10 cellular contexts compared by ENCODE assay signal in genomic region chr12:6494968-6495367, GRCh38. TPM values are rescaled to one million over a fixed set of nuclear protein-coding genes. Genes with fewer than 3 reads are reported as not detected.
DNase-seq lines count a peak whose midpoint lies in the region; ATAC-seq and TF ChIP-seq lines count a peak whose summit lies in the region.
"Had no signal": no experiment of that assay in that cellular context is flagged by ENCODE, and none has a peak within 500 bp of the region (broad histone marks: within the 10 kb centered on the region; RNA-seq: fewer than 3 reads in every experiment).

No MANE protein-coding gene starts in this region.

- H3K9me3 ChIP-seq in CD4-positive, CD25-positive, alpha-beta regulatory T cell (ENCODE audit: control insufficient read depth in 2 of 2, low read length in 2 of 2) = no peaks in the 10 kb centered on the region
- H3K9me3 ChIP-seq in ascending aorta = no peaks in the 10 kb centered on the region
- no peaks in the 10 kb centered on the region for H3K9me3 ChIP-seq in muscle layer of colon (ENCODE audit: low read length)
- H3K9me3 ChIP-seq: transverse colon had no signal

- H3K36me3 ChIP-seq in CD4-positive, CD25-positive, alpha-beta regulatory T cell (ENCODE audit: control insufficient read depth, insufficient read depth, low read length) = peaks cover 22% of the 10 kb centered on the region
- H3K36me3 ChIP-seq in ascending aorta = peaks cover 22 to 31% of the 10 kb centered on the region in 2 donors
- H3K36me3 ChIP-seq in muscle layer of colon (ENCODE audit: insufficient read depth, low read length) = peaks cover 37% of the 10 kb centered on the region

- peaks cover 30% of the 10 kb centered on the region for H3K4me1 ChIP-seq in CD4-positive, CD25-positive, alpha-beta regulatory T cell (ENCODE audit: control insufficient read depth, insufficient read depth, low read length, poor library complexity, severe bottlenecking)
- H3K4me1 ChIP-seq in ascending aorta (peaks cover 8 to 18% of the 10 kb centered on the region in 2 donors), muscle layer of colon (ENCODE audit: insufficient read depth, low read length) (peaks cover 22% of the 10 kb centered on the region)

- H3K27ac ChIP-seq in CD4-positive, CD25-positive, alpha-beta regulatory T cell (ENCODE audit: insufficient read depth, low read length, poor library complexity, severe bottlenecking) = peak overlapping the region; percentile 92
- H3K27ac ChIP-seq in ascending aorta (no peak overlapping the region), muscle layer of colon (ENCODE audit: low read depth, low read length) (peak overlapping the region; percentile 100)

- no peaks in the 10 kb centered on the region for H3K27me3 ChIP-seq in CD4-positive, CD25-positive, alpha-beta regulatory T cell (ENCODE audit: control insufficient read depth, insufficient read depth, low read length)
- H3K27me3 ChIP-seq in ascending aorta (no peaks in the 10 kb centered on the region), muscle layer of colon (ENCODE audit: control insufficient read depth in 1 of 2, insufficient read depth in 2 of 2, low read length in 2 of 2) (no peaks in the 10 kb centered on the region)
- H3K27me3 ChIP-seq: transverse colon had no signal

- peak overlapping the region; percentile 98 for H3K4me3 ChIP-seq in CD4-positive, CD25-positive, alpha-beta regulatory T cell (ENCODE audit: low read depth, low read length)
- H3K4me3 ChIP-seq in Jurkat, Clone E6-1 (ENCODE audit: low read length) = peak overlapping the region; percentile 91
- H3K4me3 ChIP-seq in ascending aorta (peak overlapping the region; percentile 67 to 77), muscle layer of colon (ENCODE audit: low read depth in 1 of 2, low read length in 2 of 2) (peak overlapping the region in 1 of 2 donors; percentile 100)

- peaks cover 5% of the 10 kb centered on the region for H3K27me3 Mint-ChIP-seq in CD4-positive, CD25-positive, alpha-beta regulatory T cell

- no peak for DNase-seq in CD4-positive, CD25-positive, alpha-beta regulatory T cell
- no peak for DNase-seq in Jurkat, Clone E6-1 (ENCODE audit: low read depth, low spot score)
- DNase-seq in ascending aorta (ENCODE audit: low spot score in 2 of 2) (no peak), putamen (ENCODE audit: low spot score) (no peak)
- DNase-seq in stimulated activated CD4-positive, alpha-beta T cell treated with anti-CD3 and anti-CD28 coated beads, Interleukin-4, amount 100 ng/mL, for 1 hour = no peak
- DNase-seq: midbrain, transverse colon had no signal

- H3K4me1 Mint-ChIP-seq in CD4-positive, CD25-positive, alpha-beta regulatory T cell = peaks cover 8 to 50% (median 29%) of the 10 kb centered on the region in 4 donors

- no peaks in the 10 kb centered on the region for H3K9me3 Mint-ChIP-seq in CD4-positive, CD25-positive, alpha-beta regulatory T cell

- no peak for ATAC-seq in CD4-positive, CD25-positive, alpha-beta regulatory T cell (ENCODE audit: low read depth in 2 of 2)
- ATAC-seq in HG02763 (IDR thresholded peaks at IDR 0.05; ENCODE audit: unreplicated experiment) (no peak), GM19023 (IDR thresholded peaks at IDR 0.05; ENCODE audit: unreplicated experiment) (no peak)

- TF ChIP-seq CTCF in ascending aorta (IDR thresholded peaks at IDR 0.05) = no peak

- peaks cover 4% of the 10 kb centered on the region for H3K36me3 Mint-ChIP-seq in CD4-positive, CD25-positive, alpha-beta regulatory T cell

- H3K27ac Mint-ChIP-seq in CD4-positive, CD25-positive, alpha-beta regulatory T cell = peak overlapping the region; percentile 93 to 95 (median 95)

- H3K4me3 Mint-ChIP-seq in CD4-positive, CD25-positive, alpha-beta regulatory T cell = peak overlapping the region; percentile 94 to 98 (median 97)

- intact Hi-C loops in ascending aorta (cut with DNase I) = loop anchor here (10.0 kb wide), 1 partner anchor 170 kb away; the partner anchor contains the start of gene ING4

- H3K9ac ChIP-seq in muscle layer of colon (ENCODE audit: low read length) = peak overlapping the region; percentile 15

RNA-seq across cellular contexts. Expression of gene NCAPD2, which starts 1.1 kb away (rescaled TPM):
- 32.8 TPM for total RNA-seq in CD4-positive, CD25-positive, alpha-beta regulatory T cell
- 10 to 100 TPM; 21.5 to 29.1 (median 26.3) TPM for polyA plus RNA-seq in CD4-positive, CD25-positive, alpha-beta regulatory T cell
- polyA plus RNA-seq in Jurkat, Clone E6-1 (2012; ENCODE audit: insufficient read depth, insufficient read length) = 88.5 TPM
- total RNA-seq in ascending aorta = 11.7 TPM

RNA-seq across cellular contexts. Expression of gene MRPL51, which starts 1.9 kb away (rescaled TPM):
- 40.5 TPM for total RNA-seq in CD4-positive, CD25-positive, alpha-beta regulatory T cell
- 100 to 1,000 TPM; 243 to 372 (median 253) TPM for polyA plus RNA-seq in CD4-positive, CD25-positive, alpha-beta regulatory T cell
- polyA plus RNA-seq in Jurkat, Clone E6-1 (2012; ENCODE audit: insufficient read depth, insufficient read length) = 450 TPM
- total RNA-seq in ascending aorta = 112 TPM

RNA-seq across cellular contexts. Expression of gene VAMP1, which starts 24.5 kb away (rescaled TPM):
- total RNA-seq in CD4-positive, CD25-positive, alpha-beta regulatory T cell = 67.3 TPM
- polyA plus RNA-seq in CD4-positive, CD25-positive, alpha-beta regulatory T cell = 10 to 100 TPM in 3 of 4 donors, 1 to 10 TPM in 1; 9.8 to 16.1 (median 13.5) TPM
- 26.8 TPM for polyA plus RNA-seq in Jurkat, Clone E6-1 (2012; ENCODE audit: insufficient read depth, insufficient read length)
- 17.1 TPM for total RNA-seq in ascending aorta

RNA-seq across cellular contexts. Expression of gene GAPDH, which starts 39.3 kb away (rescaled TPM):
- total RNA-seq in CD4-positive, CD25-positive, alpha-beta regulatory T cell = 669 TPM
- polyA plus RNA-seq in CD4-positive, CD25-positive, alpha-beta regulatory T cell = 1,000 to 10,000 TPM; 1,962 to 2,973 (median 2,405) TPM
- 5,274 TPM for polyA plus RNA-seq in Jurkat, Clone E6-1 (2012; ENCODE audit: insufficient read depth, insufficient read length)
- total RNA-seq in ascending aorta = 3,445 TPM

RNA-seq across cellular contexts. Expression of gene TAPBPL, which starts 43.1 kb away (rescaled TPM):
- total RNA-seq in CD4-positive, CD25-positive, alpha-beta regulatory T cell = 28.0 TPM
- polyA plus RNA-seq in CD4-positive, CD25-positive, alpha-beta regulatory T cell = 10 to 100 TPM; 34.8 to 72.7 (median 46.9) TPM
- polyA plus RNA-seq in Jurkat, Clone E6-1 (2012; ENCODE audit: insufficient read depth, insufficient read length) = 15.2 TPM
- total RNA-seq in ascending aorta = 16.8 TPM

Comparison
In these comparisons a context has a peak if more than half of its experiments do, and no peak if none do; other contexts are left out.
1. H3K27ac ChIP-seq: peak in CD4-positive, CD25-positive, alpha-beta regulatory T cell (single experiment) and muscle layer of colon (single experiment); none in ascending aorta (0 of 2).